In genomic region chr5:87850843-87851242, GRCh38 we compare ENCODE assay signal across 25 cellular contexts.
A peak's percentile ranks its signal among the peaks of the same experiment; 100 is the strongest.
DNase-seq lines count a peak whose midpoint lies in the region; ATAC-seq, FAIRE-seq and TF ChIP-seq lines count a peak whose summit lies in the region.
"Had no signal": no experiment of that assay in that cellular context is flagged by ENCODE, and none has a peak within 500 bp of the region (broad histone marks: within the 10 kb centered on the region; RNA-seq: fewer than 3 reads in every experiment).

No MANE protein-coding gene starts in this region.

- peaks cover 15% of the 10 kb centered on the region for H3F3A ChIP-seq in MM.1S (ENCODE audit: insufficient read depth, low read length)

- no peaks in the 10 kb centered on the region for H3K27me3 ChIP-seq in MM.1S (replicated peaks; ENCODE audit: insufficient read depth, low read length)
- no peaks in the 10 kb centered on the region for H3K27me3 ChIP-seq in astrocyte (ENCODE audit: insufficient read depth, low read length)
- peaks cover 0 to 3% (median 0%) of the 10 kb centered on the region in 7 donors for H3K27me3 ChIP-seq in heart right ventricle
- H3K27me3 ChIP-seq: adrenal gland, suprapubic skin, vagina had no signal

- H3K79me2 ChIP-seq in MM.1S (ENCODE audit: low read length): no peaks in the 10 kb centered on the region
- H3K79me2 ChIP-seq in astrocyte (ENCODE audit: insufficient read depth, low read length): no peaks in the 10 kb centered on the region

- peak overlapping the region; percentile 12 for H3K4me3 ChIP-seq in MM.1S (ENCODE audit: low read length)
- no peak overlapping the region for H3K4me3 ChIP-seq in astrocyte (ENCODE audit: insufficient read depth, low read depth, low read length)
- no peak overlapping the region for H3K4me3 ChIP-seq in heart right ventricle
- H3K4me3 ChIP-seq: adrenal gland, K562, PC-9, suprapubic skin, vagina had no signal

- peak overlapping the region; percentile 44 for H3K4me2 ChIP-seq in MM.1S (ENCODE audit: low read depth, low read length)
- H3K4me2 ChIP-seq in astrocyte (ENCODE audit: low read length): no peak overlapping the region
- H3K4me2 ChIP-seq: PC-9 had no signal

- no peak overlapping the region for H3K27ac Mint-ChIP-seq in astrocyte (ENCODE audit: unreplicated experiment)
- H3K27ac Mint-ChIP-seq: activated CD4-positive, alpha-beta memory T cell treated with anti-CD3 and anti-CD28 coated beads, Interleukin-2, amount 10 ng/mL, durations not matched to agents 7 days and 5 days; CD4-positive, alpha-beta T cell; memory B cell; stimulated activated effector memory CD8-positive, alpha-beta T cell treated with anti-CD3 and anti-CD28 coated beads, Interleukin-12 subunit alpha, Interleukin-12 subunit beta, amount 100 ng/mL, for 72 hours had no signal

- no peaks in the 10 kb centered on the region for H3K27me3 Mint-ChIP-seq in astrocyte (ENCODE audit: low read depth, unreplicated experiment)
- H3K27me3 Mint-ChIP-seq: activated CD4-positive, alpha-beta memory T cell treated with anti-CD3 and anti-CD28 coated beads, Interleukin-2, amount 10 ng/mL, durations not matched to agents 7 days and 5 days; CD4-positive, alpha-beta T cell; memory B cell had no signal

- H3K9me3 Mint-ChIP-seq in astrocyte (ENCODE audit: unreplicated experiment): no peaks in the 10 kb centered on the region
- H3K9me3 Mint-ChIP-seq: activated CD4-positive, alpha-beta memory T cell treated with anti-CD3 and anti-CD28 coated beads, Interleukin-2, amount 10 ng/mL, durations not matched to agents 7 days and 5 days had no signal

- no peaks in the 10 kb centered on the region for H3K9me3 ChIP-seq in MM.1S (replicated peaks; ENCODE audit: insufficient read depth, low read length)
- H3K9me3 ChIP-seq in astrocyte (ENCODE audit: insufficient read depth, low read depth, low read length): no peaks in the 10 kb centered on the region
- peaks cover 0 to 10% (median 0%) of the 10 kb centered on the region in 11 donors for H3K9me3 ChIP-seq in heart right ventricle
- H3K9me3 ChIP-seq: adrenal gland, suprapubic skin, vagina had no signal

- FAIRE-seq in astrocyte (lab: Jason Lieb, UNC): no peak
- FAIRE-seq: GM12892, H54, K562, small intestine had no signal

- H4K20me1 ChIP-seq in MM.1S (ENCODE audit: insufficient read depth, low read length) (no peaks in the 10 kb centered on the region), astrocyte (ENCODE audit: insufficient read depth, low read length) (no peaks in the 10 kb centered on the region)

- no peaks in the 10 kb centered on the region for H3K36me3 Mint-ChIP-seq in astrocyte (ENCODE audit: low read depth, unreplicated experiment)
- H3K36me3 Mint-ChIP-seq: memory B cell; stimulated activated effector memory CD8-positive, alpha-beta T cell treated with anti-CD3 and anti-CD28 coated beads, Interleukin-12 subunit alpha, Interleukin-12 subunit beta, amount 100 ng/mL, for 72 hours had no signal

- H3K9me2 ChIP-seq in MM.1S (replicated peaks; ENCODE audit: insufficient read depth, low read length): no peaks in the 10 kb centered on the region

- H3K4me1 ChIP-seq in MM.1S (ENCODE audit: low read length): peaks cover 42% of the 10 kb centered on the region
- H3K4me1 ChIP-seq in astrocyte (ENCODE audit: insufficient read depth, low read length): no peaks in the 10 kb centered on the region
- no peaks in the 10 kb centered on the region for H3K4me1 ChIP-seq in heart right ventricle
- H3K4me1 ChIP-seq: adrenal gland, suprapubic skin, vagina had no signal

- ATAC-seq in GM18867 (IDR thresholded peaks at IDR 0.05; ENCODE audit: unreplicated experiment): peak; percentile 90
- ATAC-seq in GM21529 (IDR thresholded peaks at IDR 0.05; ENCODE audit: unreplicated experiment): no peak
- no peak for ATAC-seq in heart right ventricle
- ATAC-seq in HG02759 (IDR thresholded peaks at IDR 0.05; ENCODE audit: unreplicated experiment): no peak
- ATAC-seq: activated CD4-positive, CD25-positive, alpha-beta regulatory T cell treated with anti-CD3 and anti-CD28 coated beads, Interleukin-2, amount 50 U/mL, for 24 hours; K562; stimulated activated effector memory CD8-positive, alpha-beta T cell treated with anti-CD3 and anti-CD28 coated beads, Interleukin-12 subunit alpha, Interleukin-12 subunit beta, amount 100 ng/mL, for 72 hours had no signal

- H3K9ac ChIP-seq in MM.1S (ENCODE audit: low read length) (peak overlapping the region; percentile 32; the same call in 1 of the 2 replicates), astrocyte (ENCODE audit: low read length) (no peak overlapping the region)

- no peak overlapping the region for H2AFZ ChIP-seq in MM.1S (ENCODE audit: low read length)
- no peak overlapping the region for H2AFZ ChIP-seq in astrocyte (ENCODE audit: low read depth, low read length)
- H2AFZ ChIP-seq: PC-9 had no signal

- peaks cover 8% of the 10 kb centered on the region for H3K4me1 Mint-ChIP-seq in astrocyte (ENCODE audit: low read depth, unreplicated experiment)
- H3K4me1 Mint-ChIP-seq: activated CD4-positive, alpha-beta memory T cell treated with anti-CD3 and anti-CD28 coated beads, Interleukin-2, amount 10 ng/mL, durations not matched to agents 7 days and 5 days; memory B cell; stimulated activated effector memory CD8-positive, alpha-beta T cell treated with anti-CD3 and anti-CD28 coated beads, Interleukin-12 subunit alpha, Interleukin-12 subunit beta, amount 100 ng/mL, for 72 hours had no signal

- H3K36me3 ChIP-seq in MM.1S (replicated peaks; ENCODE audit: insufficient read depth, low read length): no peaks in the 10 kb centered on the region
- no peaks in the 10 kb centered on the region for H3K36me3 ChIP-seq in astrocyte (ENCODE audit: insufficient read depth, low read length)
- no peaks in the 10 kb centered on the region for H3K36me3 ChIP-seq in heart right ventricle
- H3K36me3 ChIP-seq: adrenal gland, suprapubic skin, vagina had no signal

- H3K27ac ChIP-seq in MM.1S (ENCODE audit: low read length): peak overlapping the region; percentile 84
- H3K27ac ChIP-seq in astrocyte (ENCODE audit: low read depth, low read length): no peak overlapping the region
- no peak overlapping the region for H3K27ac ChIP-seq in heart right ventricle
- H3K27ac ChIP-seq: adrenal gland, PC-9, suprapubic skin, vagina had no signal

- intact Hi-C loops in heart right ventricle (cut with DNase I): no loop called here

- TF ChIP-seq CTCF in MM.1S (IDR thresholded peaks at IDR 0.05; ENCODE audit: low read length) (no peak), astrocyte (IDR thresholded peaks at IDR 0.05; ENCODE audit: insufficient read depth, low read depth, low read length) (no peak), heart right ventricle (IDR thresholded peaks at IDR 0.05) (no peak)

- 80 to 81% methylated on average over 3 of the region's 3 CpGs for WGBS in heart right ventricle, 2 donors

- DNase-seq in DMS 273 (lab: John Stamatoyannopoulos, UW; ENCODE audit: unreplicated experiment) (peak; percentile 24), MM.1S (peak; percentile 90), astrocyte (ENCODE audit: low read depth) (peak; percentile 48), heart right ventricle (no peak)
- DNase-seq: activated CD4-positive, alpha-beta memory T cell treated with anti-CD3 and anti-CD28 coated beads, Interleukin-2, amount 10 ng/mL, durations not matched to agents 7 days and 5 days; adrenal gland; caudate nucleus; CD4-positive, alpha-beta T cell; dermis blood vessel endothelial cell; nucleus accumbens; PC-9; SIG-M5; small intestine; stimulated activated CD4-positive, alpha-beta T cell treated with anti-CD3 and anti-CD28 coated beads, Interleukin-2, amount 100 ng/mL, for 24 hours had no signal

- no peak overlapping the region for H3K4me3 Mint-ChIP-seq in astrocyte (ENCODE audit: unreplicated experiment)
- H3K4me3 Mint-ChIP-seq: activated CD4-positive, alpha-beta memory T cell treated with anti-CD3 and anti-CD28 coated beads, Interleukin-2, amount 10 ng/mL, durations not matched to agents 7 days and 5 days; CD4-positive, alpha-beta T cell; memory B cell; stimulated activated effector memory CD8-positive, alpha-beta T cell treated with anti-CD3 and anti-CD28 coated beads, Interleukin-12 subunit alpha, Interleukin-12 subunit beta, amount 100 ng/mL, for 72 hours had no signal

Comparison
In these comparisons a context has a peak if more than half of its experiments do, and no peak if none do; other contexts are left out.
1. DNase-seq: peak in DMS 273 (single experiment), MM.1S (single experiment) and astrocyte (single experiment); none in heart right ventricle (0 of 2).